18 cellular contexts compared by ENCODE assay signal in genomic region chr9:114733814-114734213, GRCh38. TPM values are rescaled to one million over a fixed set of nuclear protein-coding genes. Genes with fewer than 3 reads are reported as not detected.
DNase-seq lines count a peak whose midpoint lies in the region; TF ChIP-seq lines count a peak whose summit lies in the region.
"Had no signal": no experiment of that assay in that cellular context is flagged by ENCODE, and none has a peak within 500 bp of the region (broad histone marks: within the 10 kb centered on the region; RNA-seq: fewer than 3 reads in every experiment).

No MANE protein-coding gene starts in this region.

- H3K27me3 Mint-ChIP-seq in activated naive CD8-positive, alpha-beta T cell treated with anti-CD3 and anti-CD28 coated beads for 36 hours, result no peaks in the 10 kb centered on the region
- peaks cover 2% of the 10 kb centered on the region for H3K27me3 Mint-ChIP-seq in glutamatergic neuron (ENCODE audit: unreplicated experiment)
- H3K27me3 Mint-ChIP-seq: stimulated activated naive CD8-positive, alpha-beta T cell treated with anti-CD3 and anti-CD28 coated beads, Interleukin-15, Interleukin-2, amounts not matched to agents 100 ng/mL and 50 ng/mL, for 24 hours had no signal

- H3K27ac Mint-ChIP-seq in activated naive CD8-positive, alpha-beta T cell treated with anti-CD3 and anti-CD28 coated beads for 36 hours, result peak overlapping the region; percentile 60
- H3K27ac Mint-ChIP-seq in glutamatergic neuron (ENCODE audit: unreplicated experiment), result no peak overlapping the region
- H3K27ac Mint-ChIP-seq: naive B cell; stimulated activated naive CD8-positive, alpha-beta T cell treated with anti-CD3 and anti-CD28 coated beads, Interleukin-15, Interleukin-2, amounts not matched to agents 100 ng/mL and 50 ng/mL, for 24 hours; T-helper 1 cell treated with Interleukin-12 subunit alpha and Interleukin-12 subunit beta and Interleukin-4 antibody, amounts not matched to agents 30 μg/mL and 1 μg/mL, for 36 hours had no signal

- no peak overlapping the region for H3K4me3 Mint-ChIP-seq in activated naive CD8-positive, alpha-beta T cell treated with anti-CD3 and anti-CD28 coated beads for 36 hours
- no peak overlapping the region for H3K4me3 Mint-ChIP-seq in glutamatergic neuron (ENCODE audit: unreplicated experiment)
- H3K4me3 Mint-ChIP-seq: naive B cell; stimulated activated naive CD8-positive, alpha-beta T cell treated with anti-CD3 and anti-CD28 coated beads, Interleukin-15, Interleukin-2, amounts not matched to agents 100 ng/mL and 50 ng/mL, for 24 hours; T-helper 1 cell treated with Interleukin-12 subunit alpha and Interleukin-12 subunit beta and Interleukin-4 antibody, amounts not matched to agents 30 μg/mL and 1 μg/mL, for 36 hours had no signal

- peaks cover 5% of the 10 kb centered on the region for H3K9me3 Mint-ChIP-seq in activated naive CD8-positive, alpha-beta T cell treated with anti-CD3 and anti-CD28 coated beads for 36 hours
- no peaks in the 10 kb centered on the region for H3K9me3 Mint-ChIP-seq in glutamatergic neuron (ENCODE audit: unreplicated experiment)
- H3K9me3 Mint-ChIP-seq: stimulated activated naive CD8-positive, alpha-beta T cell treated with anti-CD3 and anti-CD28 coated beads, Interleukin-15, Interleukin-2, amounts not matched to agents 100 ng/mL and 50 ng/mL, for 24 hours; T-helper 1 cell treated with Interleukin-12 subunit alpha and Interleukin-12 subunit beta and Interleukin-4 antibody, amounts not matched to agents 30 μg/mL and 1 μg/mL, for 36 hours had no signal

- H3K4me1 Mint-ChIP-seq in activated naive CD8-positive, alpha-beta T cell treated with anti-CD3 and anti-CD28 coated beads for 36 hours, result peaks cover 49% of the 10 kb centered on the region
- no peaks in the 10 kb centered on the region for H3K4me1 Mint-ChIP-seq in glutamatergic neuron (ENCODE audit: low read depth, unreplicated experiment)

- peaks cover 28% of the 10 kb centered on the region for H3K36me3 Mint-ChIP-seq in activated naive CD8-positive, alpha-beta T cell treated with anti-CD3 and anti-CD28 coated beads for 36 hours
- H3K36me3 Mint-ChIP-seq in glutamatergic neuron (ENCODE audit: unreplicated experiment), result no peaks in the 10 kb centered on the region
- H3K36me3 Mint-ChIP-seq: naive B cell had no signal

- no peak overlapping the region for H3K4me3 ChIP-seq in fibroblast of villous mesenchyme (ENCODE audit: low read depth, low read length)
- H3K4me3 ChIP-seq: BLaER1 treated with 17β-estradiol and CSF1 and Interleukin-3, amounts not matched to agents 10 nM and 100 nM; left ventricle myocardium inferior; right atrium auricular region had no signal

- in situ Hi-C loops in Caki2 (cut with HindIII; ENCODE audit: low pct_unique_long_range_greater_than_20kb, low sequenced_read_pairs), result no loop called here
- in situ Hi-C loops in KBM-7 (cut with MboI; ENCODE audit: low pct_unique_long_range_greater_than_20kb, low sequenced_read_pairs), result loop anchor here (25.0 kb wide), 1 partner anchor 278 kb away; no protein-coding TSS in a partner anchor

- DNase-seq in Caki2 (ENCODE audit: low read depth), result peak; percentile 30
- DNase-seq in HPDE6-E6E7 (ENCODE audit: extremely low spot score), result peak; percentile 84
- no peak for DNase-seq in activated naive CD8-positive, alpha-beta T cell treated with anti-CD3 and anti-CD28 coated beads for 36 hours
- peak; percentile 78 for DNase-seq in fibroblast of villous mesenchyme (ENCODE audit: low read depth)
- no peak for DNase-seq in glutamatergic neuron
- no peak for DNase-seq in KBM-7
- no peak for DNase-seq in NCI-H774 (lab: John Stamatoyannopoulos, UW)
- no peak for DNase-seq in GM10266 (ENCODE audit: extremely low spot score)
- DNase-seq: activated CD4-positive, alpha-beta T cell treated with anti-CD3 and anti-CD28 coated beads for 48 hours; central memory CD4-positive, alpha-beta T cell; hippocampal formation; left ventricle myocardium inferior; naive B cell; NCI-H1048 had no signal

- TF ChIP-seq CTCF in fibroblast of villous mesenchyme (IDR thresholded peaks at IDR 0.05; ENCODE audit: insufficient read depth, low read depth, low read length) (no peak), glutamatergic neuron (IDR thresholded peaks at IDR 0.05; ENCODE audit: partially characterized antibody, unreplicated experiment) (no peak), GM10266 (IDR thresholded peaks at IDR 0.05; ENCODE audit: control insufficient read depth, insufficient read depth, low read depth, missing control alignments) (no peak)

RNA-seq across cellular contexts. Expression of gene TEX48, which starts 51.8 kb away (rescaled TPM):
- total RNA-seq in Caki2 (2014; rRNA removed; shearing (Covaris generic); ENCODE audit: low replicate concordance), result not detected in 2 replicates
- total RNA-seq in activated naive CD8-positive, alpha-beta T cell treated with anti-CD3 and anti-CD28 coated beads for 36 hours, result under 1 TPM; 0.70 to 0.80 TPM
- not detected in 2 replicates for total RNA-seq in fibroblast of villous mesenchyme
- total RNA-seq in glutamatergic neuron (ENCODE audit: unreplicated experiment), result not detected
- total RNA-seq: left ventricle myocardium inferior, right atrium auricular region had no signal

Comparison
In these comparisons a context has a peak if more than half of its experiments do, and no peak if none do; other contexts are left out.
1. DNase-seq: peak in Caki2 (single experiment), HPDE6-E6E7 (single experiment) and fibroblast of villous mesenchyme (single experiment); none in activated naive CD8-positive, alpha-beta T cell treated with anti-CD3 and anti-CD28 coated beads for 36 hours (single experiment), glutamatergic neuron (single experiment), KBM-7 (single experiment), NCI-H774 (single experiment) and GM10266 (single experiment).